1 cellular context compared by ENCODE assay signal in genomic region chr4:4472344-4472958, GRCh38.
A peak's percentile ranks its signal among the peaks of the same experiment; 100 is the strongest.
TF ChIP-seq lines count a peak whose summit lies in the region.

No MANE protein-coding gene starts in this region.

TF ChIP-seq in HepG2, 621 proteins besides CTCF, POLR2A, EP300 and RAD21 (continued from another document and continues in another):
- TF ChIP-seq SNAPC2 (CRISPR knock-in tag; IDR thresholded peaks at IDR 0.05) (no peak; the same call in 1 of the 2 replicates), PRDM4 (CRISPR knock-in tag; IDR thresholded peaks at IDR 0.05; ENCODE audit: borderline replicate concordance) (no peak), TSC22D2 (CRISPR knock-in tag; IDR thresholded peaks at IDR 0.05; ENCODE audit: borderline replicate concordance) (no peak), ZNF44 (CRISPR knock-in tag; IDR thresholded peaks at IDR 0.05) (no peak), ZNF598 (CRISPR knock-in tag; IDR thresholded peaks at IDR 0.05; ENCODE audit: borderline replicate concordance) (no peak), FLYWCH1 (CRISPR knock-in tag; IDR thresholded peaks at IDR 0.05) (no peak), CCDC6 (CRISPR knock-in tag; IDR thresholded peaks at IDR 0.05) (no peak), AKNA (CRISPR knock-in tag; IDR thresholded peaks at IDR 0.05; ENCODE audit: borderline replicate concordance) (no peak), GLMP (CRISPR knock-in tag; IDR thresholded peaks at IDR 0.05; ENCODE audit: borderline replicate concordance) (no peak), ELK4 (CRISPR knock-in tag; IDR thresholded peaks at IDR 0.05; ENCODE audit: borderline replicate concordance) (no peak), TFDP1 (CRISPR knock-in tag; IDR thresholded peaks at IDR 0.05; ENCODE audit: borderline replicate concordance) (peak; percentile 68; the same call in 1 of the 2 replicates), ZBTB38 (CRISPR knock-in tag; IDR thresholded peaks at IDR 0.05) (peak; percentile 71), EHMT2 (IDR thresholded peaks at IDR 0.05; ENCODE audit: borderline replicate concordance, low read depth, low read length) (no peak), FOXP1 (IDR thresholded peaks at IDR 0.05) (no peak), FOXP1 (CRISPR knock-in tag; IDR thresholded peaks at IDR 0.05) (peak; percentile 75), BCL3 (CRISPR knock-in tag; IDR thresholded peaks at IDR 0.05) (no peak), KDM3A (CRISPR knock-in tag; IDR thresholded peaks at IDR 0.05; ENCODE audit: low read depth) (peak; percentile 67; the same call in 1 of the 2 replicates), ZNF672 (CRISPR knock-in tag; IDR thresholded peaks at IDR 0.05) (no peak), ZNF292 (CRISPR knock-in tag; IDR thresholded peaks at IDR 0.05; ENCODE audit: borderline replicate concordance, low read depth) (no peak), CSRNP1 (CRISPR knock-in tag; IDR thresholded peaks at IDR 0.05) (no peak), MAFK (conservative IDR thresholded peaks at IDR 0.05 in 1 of 2, IDR thresholded peaks at IDR 0.05 in 1 of 2; ENCODE audit: low read length in 2 of 2) (no peak), MTF1 (CRISPR knock-in tag; IDR thresholded peaks at IDR 0.05) (peak; percentile 97), ZBTB20 (CRISPR knock-in tag; IDR thresholded peaks at IDR 0.05; ENCODE audit: borderline replicate concordance, low read depth) (peak; percentile 15; the same call in 1 of the 2 replicates), ZNF782 (CRISPR knock-in tag; IDR thresholded peaks at IDR 0.05; ENCODE audit: borderline replicate concordance) (no peak), E2F5 (CRISPR knock-in tag; conservative IDR thresholded peaks at IDR 0.05) (no peak), ZC3H13 (CRISPR knock-in tag; IDR thresholded peaks at IDR 0.05) (no peak), ZNF775 (CRISPR knock-in tag; IDR thresholded peaks at IDR 0.05; ENCODE audit: borderline replicate concordance) (no peak), PRDM15 (CRISPR knock-in tag; IDR thresholded peaks at IDR 0.05) (no peak), ZNF609 (CRISPR knock-in tag; IDR thresholded peaks at IDR 0.05; ENCODE audit: borderline replicate concordance) (peak; percentile 72; the same call in 1 of the 2 replicates), ZNF296 (CRISPR knock-in tag; conservative IDR thresholded peaks at IDR 0.05) (no peak), RFXAP (CRISPR knock-in tag; IDR thresholded peaks at IDR 0.05; ENCODE audit: borderline replicate concordance) (no peak)
